In the genomic region with DNA sequence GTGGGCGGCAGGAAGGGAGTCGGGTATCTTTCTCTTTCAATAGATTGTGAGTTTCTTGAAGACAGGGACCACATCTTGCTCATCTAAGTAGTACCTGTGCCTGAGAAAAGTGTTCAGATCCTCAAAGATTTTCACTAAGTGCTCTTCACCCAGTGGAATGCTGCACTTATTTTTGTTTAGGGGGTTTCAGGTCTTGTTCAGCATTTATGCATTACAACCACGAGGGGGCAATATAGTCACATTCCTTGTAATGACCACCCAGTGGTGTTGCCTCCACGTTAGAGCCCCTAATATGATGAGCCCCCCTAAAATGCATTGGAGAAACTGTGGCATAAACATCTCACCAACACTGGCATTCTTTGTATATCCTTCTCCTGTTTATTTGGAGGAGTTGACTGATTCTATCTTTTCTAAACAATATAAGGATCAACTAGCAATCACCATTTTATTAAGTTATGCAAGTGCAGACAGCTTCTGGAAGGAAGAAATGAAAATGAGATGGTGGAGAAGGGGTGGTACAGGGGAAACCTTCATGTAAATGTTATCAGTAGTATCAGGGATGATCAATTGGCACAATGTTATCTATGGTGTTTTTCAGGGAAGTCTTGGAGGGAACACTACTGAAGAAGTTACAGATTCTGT, we compare ENCODE assay signal across 8 cellular contexts. TPM values are rescaled to one million over a fixed set of nuclear protein-coding genes. Genes with fewer than 3 reads are reported as not detected.
DNase-seq lines count a peak whose midpoint lies in the region; ATAC-seq, FAIRE-seq and TF ChIP-seq lines count a peak whose summit lies in the region.

No MANE protein-coding gene starts in this region.

- no peak overlapping the region for H3K4me3 Mint-ChIP-seq in CD8-positive, alpha-beta T cell

- WGBS in neuronal stem cell (ENCODE audit: extremely low coverage in 2 of 2, insufficient read length in 2 of 2, insufficient replicate concordance in 1 of 2), 2 donors, result no CpG with 5 or more reads among the region's 4 CpGs

- H2AFZ ChIP-seq in neuronal stem cell (ENCODE audit: low read length), result no peak overlapping the region

- no peak overlapping the region for H3K4ac ChIP-seq in neuronal stem cell (ENCODE audit: low read length)

- CTCF ChIA-PET in CD8-positive, alpha-beta T cell (lab: Charles Lee), result interaction anchor here (2.0 kb wide), 1 partner anchor 733 kb away, joined by 4 read pairs; no protein-coding TSS in a partner anchor

- no peak overlapping the region for H4K8ac ChIP-seq in neuronal stem cell (ENCODE audit: low read depth, low read length)

- peak in 1 of 7 experiments; percentile 8 for DNase-seq in CD8-positive, alpha-beta T cell
- DNase-seq in H7, result peak; percentile 67
- peak; percentile 31 for DNase-seq in RCC 7860 (ENCODE audit: low spot score)
- DNase-seq in epidermal melanocyte (ENCODE audit: insufficient read length, low spot score), result peak; percentile 63
- DNase-seq in neuronal stem cell (ENCODE audit: low spot score), result peak; percentile 57
- no peak for DNase-seq in effector CD4-positive, alpha-beta T cell
- no peak for DNase-seq in COR-L47 (lab: John Stamatoyannopoulos, UW)

- no peak overlapping the region for H2BK5ac ChIP-seq in neuronal stem cell (ENCODE audit: low read length)

- no peaks in the 10 kb centered on the region for H3K79me1 ChIP-seq in neuronal stem cell (ENCODE audit: low read depth, low read length)

- no peak overlapping the region for H3K9ac ChIP-seq in neuronal stem cell (ENCODE audit: low read depth, low read length, poor library complexity)

- H3K4me3 ChIP-seq in CD8-positive, alpha-beta T cell (ENCODE audit: low read depth, low read length), result no peak overlapping the region
- H3K4me3 ChIP-seq in H7 (ENCODE audit: insufficient read depth, low read depth, low read length) (no peak overlapping the region), neuronal stem cell (ENCODE audit: low read length in 2 of 2) (no peak overlapping the region)

- no peaks in the 10 kb centered on the region for H3K9me3 ChIP-seq in CD8-positive, alpha-beta T cell (ENCODE audit: low read length)
- H3K9me3 ChIP-seq in neuronal stem cell (replicated peaks in 1 of 2; ENCODE audit: control insufficient read depth in 2 of 2, insufficient read depth in 1 of 2, low read depth in 1 of 2, low read length in 2 of 2), result no peaks in the 10 kb centered on the region

- H2BK120ac ChIP-seq in neuronal stem cell (ENCODE audit: low read depth, low read length), result no peak overlapping the region

- H3K14ac ChIP-seq in neuronal stem cell (ENCODE audit: low read length), result no peak overlapping the region

- H3K4me1 ChIP-seq in CD8-positive, alpha-beta T cell (ENCODE audit: insufficient read depth, low read length), result peaks cover 6% of the 10 kb centered on the region
- H3K4me1 ChIP-seq in neuronal stem cell (ENCODE audit: control insufficient read depth in 2 of 2, insufficient read depth in 1 of 2, low read depth in 1 of 2, low read length in 2 of 2), result peaks cover 4 to 6% of the 10 kb centered on the region in 2 donors

- H3K27ac ChIP-seq in CD8-positive, alpha-beta T cell (ENCODE audit: low read depth, low read length), result no peak overlapping the region
- H3K27ac ChIP-seq in neuronal stem cell (replicated peaks; ENCODE audit: low read length), result no peak overlapping the region

- no peak overlapping the region for H2BK12ac ChIP-seq in neuronal stem cell (ENCODE audit: low read length)

- peak; percentile 47 for FAIRE-seq in RCC 7860 (lab: Jason Lieb, UNC)

- H4K91ac ChIP-seq in neuronal stem cell (ENCODE audit: low read depth, low read length, poor library complexity), result no peak overlapping the region

- H2AK5ac ChIP-seq in neuronal stem cell (ENCODE audit: low read depth, low read length), result no peak overlapping the region

- intact Hi-C loops in CD8-positive, alpha-beta T cell (cut with DNase I, micrococcal nuclease), result loop anchor here (1.0 to 5.0 kb wide), 4 partner anchors 78 to 1156 kb away; no protein-coding TSS in a partner anchor

- H3K4me2 ChIP-seq in neuronal stem cell (ENCODE audit: insufficient read depth, low read length, poor library complexity, severe bottlenecking), result no peak overlapping the region

- H3K27me3 Mint-ChIP-seq in CD8-positive, alpha-beta T cell (ENCODE audit: low read depth), result peaks cover 46% of the 10 kb centered on the region

- H3K4me1 Mint-ChIP-seq in CD8-positive, alpha-beta T cell (ENCODE audit: low read depth), result peaks cover 11% of the 10 kb centered on the region

- no peaks in the 10 kb centered on the region for H3K9me3 Mint-ChIP-seq in CD8-positive, alpha-beta T cell

- H3K27ac Mint-ChIP-seq in CD8-positive, alpha-beta T cell, result no peak overlapping the region

- H3K27me3 ChIP-seq in CD8-positive, alpha-beta T cell (ENCODE audit: insufficient read depth, low read length), result peaks cover 8% of the 10 kb centered on the region
- H3K27me3 ChIP-seq in H7 (ENCODE audit: control insufficient read depth, insufficient read depth, low read length) (no peaks in the 10 kb centered on the region), neuronal stem cell (ENCODE audit: control insufficient read depth in 3 of 3, insufficient read depth in 3 of 3, low read depth in 1 of 3, low read length in 3 of 3) (peaks cover 0 to 37% (median 19%) of the 10 kb centered on the region in 3 experiments)

- no peak overlapping the region for H3K23ac ChIP-seq in neuronal stem cell (ENCODE audit: low read depth, low read length, poor library complexity)

- H3K36me3 ChIP-seq in CD8-positive, alpha-beta T cell (ENCODE audit: insufficient read depth, low read length), result no peaks in the 10 kb centered on the region
- H3K36me3 ChIP-seq in H7 (replicated peaks; ENCODE audit: control insufficient read depth, insufficient read depth, low read length) (no peaks in the 10 kb centered on the region), neuronal stem cell (replicated peaks in 1 of 2; ENCODE audit: control insufficient read depth in 2 of 2, insufficient read depth in 2 of 2, low read length in 2 of 2) (no peaks in the 10 kb centered on the region)

- H3K18ac ChIP-seq in neuronal stem cell (ENCODE audit: low read length), result no peak overlapping the region

- POLR2A ChIA-PET in CD8-positive, alpha-beta T cell (lab: Charles Lee), result no interaction called here

- no peak overlapping the region for H2BK15ac ChIP-seq in neuronal stem cell (ENCODE audit: low read length)

- H3K36me3 Mint-ChIP-seq in CD8-positive, alpha-beta T cell, result no peaks in the 10 kb centered on the region

- TF ChIP-seq CTCF in CD8-positive, alpha-beta T cell (IDR thresholded peaks at IDR 0.05), result peak; percentile 67

- ATAC-seq in CD8-positive, alpha-beta T cell, result no peak
- no peak for ATAC-seq in GM21423 (IDR thresholded peaks at IDR 0.05; ENCODE audit: unreplicated experiment)

RNA-seq across cellular contexts. Expression of gene PAPSS2, which starts 3.1 kb away (rescaled TPM):
- not detected for total RNA-seq in CD8-positive, alpha-beta T cell
- 25.3 and 25.8 TPM in 2 replicates for total RNA-seq in H7 (2014; rRNA removed; shearing (Covaris generic))
- 1.1 TPM for polyA plus RNA-seq in neuronal stem cell (2013, experiment 1 of 2)
- polyA plus RNA-seq in neuronal stem cell (2013, experiment 2 of 2), result 1.3 TPM

Comparison
In these comparisons a context has a peak if more than half of its experiments do, and no peak if none do; other contexts are left out.
1. DNase-seq: peak in H7 (single experiment), RCC 7860 (single experiment), epidermal melanocyte (single experiment) and neuronal stem cell (single experiment); none in effector CD4-positive, alpha-beta T cell (single experiment) and COR-L47 (single experiment).
2. RNA of gene PAPSS2, which starts 3.1 kb away (total RNA-seq): 25.3 to 25.8 TPM in H7; not detected in CD8-positive, alpha-beta T cell; every median in the first group is over 10 times any median in the second.